In the genomic region with DNA sequence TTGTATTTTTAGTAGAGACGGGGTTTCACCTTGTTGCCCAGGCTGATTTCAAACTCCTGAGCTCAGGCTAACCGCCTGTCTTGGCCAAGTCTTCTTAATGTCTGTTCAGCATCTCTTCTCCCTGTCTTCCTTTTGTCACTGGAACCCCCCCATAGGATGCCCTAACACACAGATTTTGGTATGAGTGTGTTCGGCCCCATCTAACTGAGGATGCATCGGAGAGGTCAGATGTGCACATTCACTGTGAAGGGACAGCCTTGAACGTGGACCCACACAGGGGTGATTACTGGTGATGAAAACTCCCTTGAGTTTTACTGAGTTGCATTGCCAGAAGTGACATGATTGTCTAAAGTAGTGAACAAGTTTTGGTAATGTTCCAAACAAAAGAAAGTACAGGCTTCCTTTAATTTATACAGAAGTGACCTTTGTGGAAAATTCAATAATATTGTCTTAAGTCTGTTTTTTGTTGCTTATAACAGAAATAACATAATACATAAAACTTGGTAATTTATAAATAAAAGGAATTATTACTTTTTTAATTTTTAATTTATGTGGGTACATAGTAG, we compare ENCODE assay signal across 2 cellular contexts.
A peak's percentile ranks its signal among the peaks of the same experiment; 100 is the strongest.
TF ChIP-seq lines count a peak whose summit lies in the region.

No MANE protein-coding gene starts in this region.

TF ChIP-seq in GM23338, 12 proteins besides CTCF, POLR2A, EP300 and RAD21 (continues in another document):
- TF ChIP-seq JUNB (IDR thresholded peaks at IDR 0.05; ENCODE audit: unreplicated experiment) (no peak), ZNF331 (CRISPR knock-in tag; IDR thresholded peaks at IDR 0.05; ENCODE audit: low read depth) (no peak), POLR2AphosphoS5 (IDR thresholded peaks at IDR 0.05; ENCODE audit: low read depth) (no peak), EZH2phosphoT487 (IDR thresholded peaks at IDR 0.05; ENCODE audit: unreplicated experiment) (no peak), ZNF114 (CRISPR knock-in tag; IDR thresholded peaks at IDR 0.05) (no peak), CREB1 (CRISPR knock-in tag; IDR thresholded peaks at IDR 0.05; ENCODE audit: low read depth) (no peak), EZH2 (IDR thresholded peaks at IDR 0.05; ENCODE audit: low read depth, unreplicated experiment) (no peak)
- TF ChIP-seq, protein P1, sequence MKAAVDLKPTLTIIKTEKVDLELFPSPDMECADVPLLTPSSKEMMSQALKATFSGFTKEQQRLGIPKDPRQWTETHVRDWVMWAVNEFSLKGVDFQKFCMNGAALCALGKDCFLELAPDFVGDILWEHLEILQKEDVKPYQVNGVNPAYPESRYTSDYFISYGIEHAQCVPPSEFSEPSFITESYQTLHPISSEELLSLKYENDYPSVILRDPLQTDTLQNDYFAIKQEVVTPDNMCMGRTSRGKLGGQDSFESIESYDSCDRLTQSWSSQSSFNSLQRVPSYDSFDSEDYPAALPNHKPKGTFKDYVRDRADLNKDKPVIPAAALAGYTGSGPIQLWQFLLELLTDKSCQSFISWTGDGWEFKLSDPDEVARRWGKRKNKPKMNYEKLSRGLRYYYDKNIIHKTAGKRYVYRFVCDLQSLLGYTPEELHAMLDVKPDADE (IDR thresholded peaks at IDR 0.05): no peak
- TF ChIP-seq, protein P2, sequence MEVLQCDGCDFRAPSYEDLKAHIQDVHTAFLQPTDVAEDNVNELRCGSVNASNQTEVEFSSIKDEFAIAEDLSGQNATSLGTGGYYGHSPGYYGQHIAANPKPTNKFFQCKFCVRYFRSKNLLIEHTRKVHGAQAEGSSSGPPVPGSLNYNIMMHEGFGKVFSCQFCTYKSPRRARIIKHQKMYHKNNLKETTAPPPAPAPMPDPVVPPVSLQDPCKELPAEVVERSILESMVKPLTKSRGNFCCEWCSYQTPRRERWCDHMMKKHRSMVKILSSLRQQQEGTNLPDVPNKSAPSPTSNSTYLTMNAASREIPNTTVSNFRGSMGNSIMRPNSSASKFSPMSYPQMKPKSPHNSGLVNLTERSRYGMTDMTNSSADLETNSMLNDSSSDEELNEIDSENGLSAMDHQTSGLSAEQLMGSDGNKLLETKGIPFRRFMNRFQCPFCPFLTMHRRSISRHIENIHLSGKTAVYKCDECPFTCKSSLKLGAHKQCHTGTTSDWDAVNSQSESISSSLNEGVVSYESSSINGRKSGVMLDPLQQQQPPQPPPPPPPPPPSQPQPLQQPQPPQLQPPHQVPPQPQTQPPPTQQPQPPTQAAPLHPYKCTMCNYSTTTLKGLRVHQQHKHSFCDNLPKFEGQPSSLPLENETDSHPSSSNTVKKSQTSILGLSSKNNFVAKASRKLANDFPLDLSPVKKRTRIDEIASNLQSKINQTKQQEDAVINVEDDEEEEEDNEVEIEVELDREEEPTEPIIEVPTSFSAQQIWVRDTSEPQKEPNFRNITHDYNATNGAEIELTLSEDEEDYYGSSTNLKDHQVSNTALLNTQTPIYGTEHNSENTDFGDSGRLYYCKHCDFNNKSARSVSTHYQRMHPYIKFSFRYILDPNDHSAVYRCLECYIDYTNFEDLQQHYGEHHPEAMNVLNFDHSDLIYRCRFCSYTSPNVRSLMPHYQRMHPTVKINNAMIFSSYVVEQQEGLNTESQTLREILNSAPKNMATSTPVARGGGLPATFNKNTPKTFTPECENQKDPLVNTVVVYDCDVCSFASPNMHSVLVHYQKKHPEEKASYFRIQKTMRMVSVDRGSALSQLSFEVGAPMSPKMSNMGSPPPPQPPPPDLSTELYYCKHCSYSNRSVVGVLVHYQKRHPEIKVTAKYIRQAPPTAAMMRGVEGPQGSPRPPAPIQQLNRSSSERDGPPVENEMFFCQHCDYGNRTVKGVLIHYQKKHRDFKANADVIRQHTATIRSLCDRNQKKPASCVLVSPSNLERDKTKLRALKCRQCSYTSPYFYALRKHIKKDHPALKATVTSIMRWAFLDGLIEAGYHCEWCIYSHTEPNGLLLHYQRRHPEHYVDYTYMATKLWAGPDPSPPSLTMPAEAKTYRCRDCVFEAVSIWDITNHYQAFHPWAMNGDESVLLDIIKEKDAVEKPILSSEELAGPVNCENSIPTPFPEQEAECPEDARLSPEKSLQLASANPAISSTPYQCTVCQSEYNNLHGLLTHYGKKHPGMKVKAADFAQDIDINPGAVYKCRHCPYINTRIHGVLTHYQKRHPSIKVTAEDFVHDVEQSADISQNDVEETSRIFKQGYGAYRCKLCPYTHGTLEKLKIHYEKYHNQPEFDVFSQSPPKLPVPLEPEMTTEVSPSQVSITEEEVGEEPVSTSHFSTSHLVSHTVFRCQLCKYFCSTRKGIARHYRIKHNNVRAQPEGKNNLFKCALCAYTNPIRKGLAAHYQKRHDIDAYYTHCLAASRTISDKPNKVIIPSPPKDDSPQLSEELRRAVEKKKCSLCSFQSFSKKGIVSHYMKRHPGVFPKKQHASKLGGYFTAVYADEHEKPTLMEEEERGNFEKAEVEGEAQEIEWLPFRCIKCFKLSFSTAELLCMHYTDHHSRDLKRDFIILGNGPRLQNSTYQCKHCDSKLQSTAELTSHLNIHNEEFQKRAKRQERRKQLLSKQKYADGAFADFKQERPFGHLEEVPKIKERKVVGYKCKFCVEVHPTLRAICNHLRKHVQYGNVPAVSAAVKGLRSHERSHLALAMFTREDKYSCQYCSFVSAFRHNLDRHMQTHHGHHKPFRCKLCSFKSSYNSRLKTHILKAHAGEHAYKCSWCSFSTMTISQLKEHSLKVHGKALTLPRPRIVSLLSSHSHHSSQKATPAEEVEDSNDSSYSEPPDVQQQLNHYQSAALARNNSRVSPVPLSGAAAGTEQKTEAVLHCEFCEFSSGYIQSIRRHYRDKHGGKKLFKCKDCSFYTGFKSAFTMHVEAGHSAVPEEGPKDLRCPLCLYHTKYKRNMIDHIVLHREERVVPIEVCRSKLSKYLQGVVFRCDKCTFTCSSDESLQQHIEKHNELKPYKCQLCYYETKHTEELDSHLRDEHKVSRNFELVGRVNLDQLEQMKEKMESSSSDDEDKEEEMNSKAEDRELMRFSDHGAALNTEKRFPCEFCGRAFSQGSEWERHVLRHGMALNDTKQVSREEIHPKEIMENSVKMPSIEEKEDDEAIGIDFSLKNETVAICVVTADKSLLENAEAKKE (CRISPR knock-in tag; IDR thresholded peaks at IDR 0.05): no peak

TF ChIP-seq in GM12878, 131 proteins besides CTCF, POLR2A, EP300 and RAD21:
- TF ChIP-seq STAT3 (IDR thresholded peaks at IDR 0.05; ENCODE audit: low read depth, low read length) (no peak), RBBP5 (conservative IDR thresholded peaks at IDR 0.05) (no peak), NFXL1 (IDR thresholded peaks at IDR 0.05; ENCODE audit: borderline replicate concordance) (peak; percentile 45; the same call in 1 of the 2 replicates)
